In genomic region chr1:24413350-24414163, GRCh38 we compare ENCODE assay signal across 8 cellular contexts. TPM values are rescaled to one million over a fixed set of nuclear protein-coding genes. Genes with fewer than 3 reads are reported as not detected.
DNase-seq lines count a peak whose midpoint lies in the region; ATAC-seq and TF ChIP-seq lines count a peak whose summit lies in the region.

TSS of gene STPG1 (minus strand) at chr1:24413782. CDS start at chr1:24401388, 12,394 bp downstream.

- in situ Hi-C loops in IMR-90 (cut with MboI; ENCODE audit: low sequenced_read_pairs): no loop called here

- H3K4me3 ChIP-seq in IMR-90 (ENCODE audit: insufficient read depth, low read depth, low read length) (peak within 1 kb of the TSS; percentile 62), fibroblast of lung (replicated peaks in 1 of 4; ENCODE audit: control extremely low read depth in 1 of 4, insufficient read depth in 1 of 4, low read depth in 3 of 4, low read length in 4 of 4) (peak within 1 kb of the TSS; percentile 63 to 80 (median 76))

- peak within 1 kb of the TSS; percentile 19 for H3K27ac ChIP-seq in IMR-90 (ENCODE audit: insufficient read depth, low read length)
- peak within 1 kb of the TSS; percentile 92 for H3K27ac ChIP-seq in fibroblast of lung (ENCODE audit: insufficient read depth, low read length)

- no peak for TF ChIP-seq RAD21 in IMR-90 (IDR thresholded peaks at IDR 0.05; ENCODE audit: low read length)

- POLR2A ChIA-PET in IMR-90 (lab: Charles Lee; ENCODE audit: unreplicated experiment): no interaction called here

- peak within 1 kb of the TSS; percentile 60 for H4K5ac ChIP-seq in IMR-90 (ENCODE audit: low read depth, low read length)

- peak within 1 kb of the TSS; percentile 62; the same call in 2 of the 3 replicates for H2BK15ac ChIP-seq in IMR-90 (ENCODE audit: low read depth, low read length)

- H3K4ac ChIP-seq in IMR-90 (ENCODE audit: low read depth, low read length): peak within 1 kb of the TSS; percentile 88

- H2AK5ac ChIP-seq in IMR-90 (ENCODE audit: low read depth, low read length): 0 out of 2 replicates have a peak within 1 kb of the TSS, but pooled peaks have one; percentile 21

- TF ChIP-seq POLR2A in IMR-90 (IDR thresholded peaks at IDR 0.05; ENCODE audit: low read depth, low read length): peak; percentile 61

- no TSS peak for BruUV-seq in IMR-90 (replicated peaks; lab: Mats Ljungman, UMichigan)

- H4K91ac ChIP-seq in IMR-90 (ENCODE audit: insufficient read depth, low read depth, low read length): peak within 1 kb of the TSS; percentile 73

- H3K27ac Mint-ChIP-seq in activated T-helper 17 cell treated with anti-CD3 and anti-CD28 coated beads, Interleukin-2, amount 50 U/mL, for 72 hours: peak within 1 kb of the TSS; percentile 88

- CTCF ChIA-PET in IMR-90 (lab: Yijun Ruan, JAX): interaction anchor here (0.7 to 1.2 kb wide), 3 partner anchors 21 to 322 kb away, joined by 3 to 4 read pairs (median 3); no protein-coding TSS in a partner anchor

- peaks cover 12% of the 10 kb centered on the region for H3K36me3 Mint-ChIP-seq in activated T-helper 17 cell treated with anti-CD3 and anti-CD28 coated beads, Interleukin-2, amount 50 U/mL, for 72 hours (ENCODE audit: low read depth)

- H3K56ac ChIP-seq in IMR-90 (ENCODE audit: extremely low read depth, insufficient read depth, low read length): peak within 1 kb of the TSS; percentile 25; the same call in 1 of the 2 replicates

- ATAC-seq in IMR-90 (ENCODE audit: low read depth) (peak; percentile 46), GM21619 (IDR thresholded peaks at IDR 0.05; ENCODE audit: unreplicated experiment) (no peak)
- peak; percentile 50 for ATAC-seq in activated T-helper 17 cell treated with anti-CD3 and anti-CD28 coated beads, Interleukin-2, amount 50 U/mL, for 72 hours (replicated peaks)

- H3K4me2 ChIP-seq in IMR-90 (ENCODE audit: low read depth, low read length): peak within 1 kb of the TSS; percentile 96
- H3K4me2 ChIP-seq in fibroblast of lung (ENCODE audit: extremely low read depth, insufficient read depth, low read length): peak within 1 kb of the TSS; percentile 91

- peak within 1 kb of the TSS; percentile 16; the same call in 1 of the 2 replicates for H2BK20ac ChIP-seq in IMR-90 (ENCODE audit: low read depth, low read length)

- peak within 1 kb of the TSS; percentile 77 for H2BK5ac ChIP-seq in IMR-90 (ENCODE audit: low read depth, low read length, poor library complexity, severe bottlenecking)

- H3K27me3 ChIP-seq in IMR-90 (ENCODE audit: control insufficient read depth, insufficient read depth, low read length) (no peaks in the 10 kb centered on the region), fibroblast of lung (ENCODE audit: control insufficient read depth, insufficient read depth, low read length) (no peaks in the 10 kb centered on the region)

- H3K4me3 Mint-ChIP-seq in activated T-helper 17 cell treated with anti-CD3 and anti-CD28 coated beads, Interleukin-2, amount 50 U/mL, for 72 hours: peak within 1 kb of the TSS; percentile 93

- peak within 1 kb of the TSS; percentile 94 for H2AK9ac ChIP-seq in IMR-90 (replicated peaks; ENCODE audit: low read depth, low read length, poor library complexity)

- H3K18ac ChIP-seq in IMR-90 (ENCODE audit: low read depth, low read length): peak within 1 kb of the TSS; percentile 41

- TF ChIP-seq CTCF in IMR-90 (conservative IDR thresholded peaks at IDR 0.05; ENCODE audit: low read depth, low read length): no peak
- no peak for TF ChIP-seq CTCF in fibroblast of lung (conservative IDR thresholded peaks at IDR 0.05 in 1 of 2, IDR thresholded peaks at IDR 0.05 in 1 of 2; ENCODE audit: low read depth in 1 of 2, low read length in 2 of 2)

- H3K9me3 Mint-ChIP-seq in activated T-helper 17 cell treated with anti-CD3 and anti-CD28 coated beads, Interleukin-2, amount 50 U/mL, for 72 hours: no peaks in the 10 kb centered on the region

- no peaks in the 10 kb centered on the region for H3K27me3 Mint-ChIP-seq in activated T-helper 17 cell treated with anti-CD3 and anti-CD28 coated beads, Interleukin-2, amount 50 U/mL, for 72 hours

- H3K9me1 ChIP-seq in IMR-90 (ENCODE audit: insufficient read depth, low read length): peaks cover 13% of the 10 kb centered on the region

- peak within 1 kb of the TSS; percentile 80 for H3K14ac ChIP-seq in IMR-90 (replicated peaks; ENCODE audit: low read depth, low read length)

- peaks cover 15% of the 10 kb centered on the region for H3K4me1 Mint-ChIP-seq in activated T-helper 17 cell treated with anti-CD3 and anti-CD28 coated beads, Interleukin-2, amount 50 U/mL, for 72 hours

- peak within 1 kb of the TSS; percentile 76 for H2BK120ac ChIP-seq in IMR-90 (ENCODE audit: low read depth, low read length)

- H3K9me3 ChIP-seq in IMR-90 (ENCODE audit: control insufficient read depth, insufficient read depth, low read length): no peaks in the 10 kb centered on the region
- H3K9me3 ChIP-seq in fibroblast of lung (ENCODE audit: control insufficient read depth, insufficient read depth, low read depth, low read length): no peaks in the 10 kb centered on the region

- peak within 1 kb of the TSS; percentile 82 for H3K9ac ChIP-seq in IMR-90 (ENCODE audit: low read depth, low read length)
- H3K9ac ChIP-seq in fibroblast of lung (ENCODE audit: insufficient read depth, low read length): peak within 1 kb of the TSS; percentile 81

- no peaks in the 10 kb centered on the region for H4K20me1 ChIP-seq in IMR-90 (ENCODE audit: insufficient read depth, low read length)
- no peaks in the 10 kb centered on the region for H4K20me1 ChIP-seq in fibroblast of lung (ENCODE audit: control insufficient read depth, extremely low read depth, insufficient read depth, low read length)

- peaks cover 9% of the 10 kb centered on the region for H3K4me1 ChIP-seq in IMR-90 (ENCODE audit: control insufficient read depth, insufficient read depth, low read length)
- peaks cover 22% of the 10 kb centered on the region for H3K4me1 ChIP-seq in fibroblast of lung (ENCODE audit: control insufficient read depth, extremely low read depth, insufficient read depth, low read length)

- peaks cover 19% of the 10 kb centered on the region for H3K79me2 ChIP-seq in fibroblast of lung (ENCODE audit: control insufficient read depth, insufficient read depth, low read length)

- 9% methylated on average over 26 of the region's 48 CpGs; no CpG with 5 or more reads in 1 of the 2 experiments for WGBS in IMR-90 (ENCODE audit: extremely low coverage in 2 of 2, insufficient read length in 1 of 2), 2 experiments

- no peaks in the 10 kb centered on the region for H3K36me3 ChIP-seq in IMR-90 (ENCODE audit: control insufficient read depth, insufficient read depth, low read length)
- no peaks in the 10 kb centered on the region for H3K36me3 ChIP-seq in fibroblast of lung (ENCODE audit: control insufficient read depth, insufficient read depth, low read length)

- intact Hi-C loops in IMR-90 (cut with micrococcal nuclease): loop anchor here (10.0 kb wide), 1 partner anchor 331 kb away; the partner anchor contains the start of gene CLIC4

- H2AFZ ChIP-seq in IMR-90 (replicated peaks; ENCODE audit: low read length, poor library complexity) (peak within 1 kb of the TSS; percentile 95), fibroblast of lung (ENCODE audit: low read length) (peak within 1 kb of the TSS; percentile 87)

- peak within 1 kb of the TSS; percentile 68 to 82 for H4K8ac ChIP-seq in IMR-90 (ENCODE audit: low read depth in 2 of 2, low read length in 2 of 2)

- peak within 1 kb of the TSS; percentile 41 for H3K23ac ChIP-seq in IMR-90 (ENCODE audit: low read depth, low read length)

- DNase-seq in EL: peak; percentile 88
- peak; percentile 77 for DNase-seq in IMR-90
- peak; percentile 83 for DNase-seq in RPMI7951 (ENCODE audit: low read depth)
- DNase-seq in fibroblast of lung (ENCODE audit: low read depth in 2 of 2): peak; percentile 72 to 88
- DNase-seq in myocyte (ENCODE audit: low read depth): peak; percentile 89
- peak; percentile 67 to 75 for DNase-seq in stimulated activated CD8-positive, alpha-beta memory T cell treated with anti-CD3 and anti-CD28 coated beads, Interleukin-7, amount 100 ng/mL, for 48 hours (ENCODE audit: extremely low read depth in 1 of 2, low read depth in 1 of 2)

- peaks cover 27 to 54% of the 10 kb centered on the region in 2 experiments for H3K79me1 ChIP-seq in IMR-90 (ENCODE audit: low read depth in 1 of 2, low read length in 2 of 2)

- dilution Hi-C loops in IMR-90 (cut with HindIII; ENCODE audit: low sequenced_read_pairs, unreplicated experiment): no loop called here

TF ChIP-seq in IMR-90, 13 proteins besides CTCF, POLR2A, EP300 and RAD21 (continues in another document):
- TF ChIP-seq MAFK (IDR thresholded peaks at IDR 0.05; ENCODE audit: low read depth, low read length): no peak
- TF ChIP-seq, protein P1, sequence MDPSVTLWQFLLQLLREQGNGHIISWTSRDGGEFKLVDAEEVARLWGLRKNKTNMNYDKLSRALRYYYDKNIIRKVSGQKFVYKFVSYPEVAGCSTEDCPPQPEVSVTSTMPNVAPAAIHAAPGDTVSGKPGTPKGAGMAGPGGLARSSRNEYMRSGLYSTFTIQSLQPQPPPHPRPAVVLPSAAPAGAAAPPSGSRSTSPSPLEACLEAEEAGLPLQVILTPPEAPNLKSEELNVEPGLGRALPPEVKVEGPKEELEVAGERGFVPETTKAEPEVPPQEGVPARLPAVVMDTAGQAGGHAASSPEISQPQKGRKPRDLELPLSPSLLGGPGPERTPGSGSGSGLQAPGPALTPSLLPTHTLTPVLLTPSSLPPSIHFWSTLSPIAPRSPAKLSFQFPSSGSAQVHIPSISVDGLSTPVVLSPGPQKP (IDR thresholded peaks at IDR 0.05; ENCODE audit: borderline replicate concordance, low read depth, low read length): no peak
- no peak; the same call in 1 of the 2 replicates for TF ChIP-seq MAZ (IDR thresholded peaks at IDR 0.05; ENCODE audit: borderline replicate concordance, low read depth, low read length)
- no peak for TF ChIP-seq USF2 (IDR thresholded peaks at IDR 0.05; ENCODE audit: low read depth, low read length)

RNA-seq across cellular contexts. Expression of gene STPG1, which starts in this region (rescaled TPM):
- 3.0 and 3.6 TPM in 2 replicates for total RNA-seq in IMR-90 (2012; rRNA removed)
- polyA plus RNA-seq in IMR-90 (2012; rRNA removed): 6.5 and 7.5 TPM in 2 replicates
- 4.3 and 4.5 TPM in 2 replicates for polyA plus RNA-seq in IMR-90 (2012; cell fraction: cytosol; rRNA removed)
- 4.0 and 5.8 TPM in 2 replicates for polyA plus RNA-seq in IMR-90 (2012; cell fraction: nucleus; rRNA removed; ENCODE audit: low replicate concordance)
- total RNA-seq in RPMI7951 (2014; rRNA removed; shearing (Covaris generic)): 8.6 and 11.8 TPM in 2 replicates
- total RNA-seq in activated T-helper 17 cell treated with anti-CD3 and anti-CD28 coated beads, Interleukin-2, amount 50 U/mL, for 72 hours: 1 to 10 TPM; 6.5 to 7.0 TPM
- 3.3 and 7.9 TPM in 2 replicates for total RNA-seq in fibroblast of lung
- polyA plus RNA-seq in fibroblast of lung: 8.5 and 8.9 TPM in 2 replicates
- polyA plus RNA-seq in fibroblast of lung (2012): 7.0 and 8.1 TPM in 2 replicates
- polyA minus RNA-seq in fibroblast of lung (ENCODE audit: low replicate concordance): 4.6 and 7.0 TPM in 2 replicates
- total RNA-seq in myocyte: 2.0 and 2.5 TPM in 2 replicates
- 5.5 TPM for polyA plus RNA-seq in myocyte (2012)
